In the genomic region with DNA sequence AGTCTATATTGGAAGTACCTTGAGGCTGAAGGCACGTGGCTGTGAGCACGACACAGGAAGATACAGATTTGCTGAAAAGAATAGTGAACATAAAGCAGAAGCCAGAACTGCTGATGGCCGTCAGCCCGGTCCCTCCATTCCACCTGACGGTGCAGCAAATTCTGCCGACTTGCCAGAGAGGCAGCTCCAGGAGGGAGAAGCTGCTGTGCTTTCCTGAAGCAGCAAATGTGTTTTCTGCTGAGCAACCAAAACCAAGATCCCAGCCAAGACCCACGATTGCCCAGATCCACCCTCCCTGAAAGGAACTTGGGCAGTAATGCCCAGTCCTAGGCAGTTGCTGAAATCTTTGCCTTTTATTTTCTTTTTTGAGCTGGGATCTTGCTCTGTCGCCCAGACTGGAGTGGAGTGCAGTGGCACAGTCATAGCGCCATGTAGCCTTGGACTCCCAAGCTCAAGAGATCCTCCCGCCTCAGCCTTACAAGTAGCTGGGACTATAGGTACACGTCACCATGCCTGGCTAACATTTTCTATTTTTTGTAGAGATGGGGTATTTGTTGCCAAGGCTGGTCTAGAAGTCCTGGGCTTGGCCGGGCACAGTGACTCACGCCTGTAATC, we compare ENCODE assay signal across 8 cellular contexts. TPM values are rescaled to one million over a fixed set of nuclear protein-coding genes. Genes with fewer than 3 reads are reported as not detected.
DNase-seq lines count a peak whose midpoint lies in the region; ATAC-seq, FAIRE-seq and TF ChIP-seq lines count a peak whose summit lies in the region.
"Had no signal": no experiment of that assay in that cellular context is flagged by ENCODE, and none has a peak within 500 bp of the region (broad histone marks: within the 10 kb centered on the region; RNA-seq: fewer than 3 reads in every experiment).

No MANE protein-coding gene starts in this region.

- TF ChIP-seq EP300 in K562 (IDR thresholded peaks at IDR 0.05; ENCODE audit: low read length) = no peak

- H3K36me3 Mint-ChIP-seq in progenitor cell of endocrine pancreas (ENCODE audit: insufficient read depth) = peaks cover 31% of the 10 kb centered on the region

- H3K9me3 Mint-ChIP-seq in progenitor cell of endocrine pancreas (ENCODE audit: low read depth) = no peaks in the 10 kb centered on the region
- H3K9me3 Mint-ChIP-seq: activated T-cell treated with anti-CD3 and anti-CD28 coated beads, Interleukin-2, amount 50 U/mL, for 4 hours; neural progenitor cell had no signal

- no peak; the same call in 2 of the 3 replicates for ATAC-seq in K562
- ATAC-seq: activated T-cell treated with anti-CD3 and anti-CD28 coated beads, Interleukin-2, amount 50 U/mL, for 4 hours had no signal

- no peaks in the 10 kb centered on the region for H3K79me2 ChIP-seq in K562 (ENCODE audit: control insufficient read depth, insufficient read depth, low read length)

- no peaks in the 10 kb centered on the region for H3K27me3 ChIP-seq in K562 (ENCODE audit: control insufficient read depth in 2 of 2, insufficient read depth in 2 of 2, low read length in 2 of 2)
- H3K27me3 ChIP-seq: neural progenitor cell had no signal

- peaks cover 0 to 22% of the 10 kb centered on the region in 2 experiments; a peak in 3 of 5 replicates for H3K4me1 ChIP-seq in K562 (replicated peaks in 1 of 2; ENCODE audit: control insufficient read depth in 2 of 2, insufficient read depth in 2 of 2, low read length in 2 of 2)
- H3K4me1 ChIP-seq: neural progenitor cell had no signal

- POLR2A ChIA-PET in K562 (lab: Yijun Ruan, JAX) = interaction anchor here (0.6 to 0.7 kb wide), 2 partner anchors 12 to 195 kb away, joined by 4 read pairs; no protein-coding TSS in a partner anchor

- no peak overlapping the region for H3K4me2 ChIP-seq in K562 (ENCODE audit: insufficient read depth, low read length)
- H3K4me2 ChIP-seq: neural progenitor cell had no signal

- in situ Hi-C loops in K562 (cut with MboI) = no loop called here

- TF ChIP-seq CTCF in K562 (IDR thresholded peaks at IDR 0.05 in 2 of 3, conservative IDR thresholded peaks at IDR 0.05 in 1 of 3; ENCODE audit: insufficient read depth in 2 of 3, low read depth in 1 of 3, low read length in 3 of 3) (no peak), progenitor cell of endocrine pancreas (IDR thresholded peaks at IDR 0.05; ENCODE audit: unreplicated experiment) (no peak)

- H3K4me1 Mint-ChIP-seq in progenitor cell of endocrine pancreas (ENCODE audit: low read depth) = peaks cover 2% of the 10 kb centered on the region

- H2AFZ ChIP-seq in K562 (ENCODE audit: low read depth, low read length) = peak overlapping the region; percentile 23
- H2AFZ ChIP-seq: GM23248, neural progenitor cell had no signal

- CTCF ChIA-PET in K562 (lab: Yijun Ruan, JAX; ENCODE audit: low intra/inter-chr PET ratio) = no interaction called here

- intact Hi-C loops in K562 (cut with micrococcal nuclease) = no loop called here

- BruUV-seq in K562 (replicated peaks; lab: Mats Ljungman, UMichigan) = no TSS peak

- no peak overlapping the region for H3K4me3 ChIP-seq in K562
- H3K4me3 ChIP-seq: GM23248, neural progenitor cell had no signal

- TF ChIP-seq RAD21 in K562 (CRISPR knock-in tag; conservative IDR thresholded peaks at IDR 0.05 in 1 of 2, IDR thresholded peaks at IDR 0.05 in 1 of 2) = no peak

- H3K27me3 Mint-ChIP-seq in progenitor cell of endocrine pancreas = no peaks in the 10 kb centered on the region

- no peaks in the 10 kb centered on the region for H3K9me1 ChIP-seq in K562 (ENCODE audit: control insufficient read depth, insufficient read depth, low read length)

- DNase-seq in K562 (ENCODE audit: extremely low read depth in 1 of 4, low spot score in 3 of 4) (no peak), progenitor cell of endocrine pancreas (ENCODE audit: low spot score, unreplicated experiment) (no peak), frontal cortex (ENCODE audit: low spot score in 2 of 2) (no peak), NCI-H82 treated with DMSO at 0.1 percent for 48 hours (lab: John Stamatoyannopoulos, UW; ENCODE audit: unreplicated experiment) (no peak)
- DNase-seq: activated T-cell treated with anti-CD3 and anti-CD28 coated beads, Interleukin-2, amount 50 U/mL, for 4 hours; GM23248; NCI-H2107 had no signal

- TF ChIP-seq POLR2A in K562 (conservative IDR thresholded peaks at IDR 0.05) = no peak

- H3K9ac ChIP-seq in K562 (ENCODE audit: insufficient read depth in 1 of 2, low read depth in 2 of 2, low read length in 2 of 2) = peak overlapping the region in 1 of 2 experiments; percentile 86; a peak in 1 of 4 replicates
- H3K9ac ChIP-seq: GM23248, neural progenitor cell had no signal

- no peak overlapping the region for H3K4me3 Mint-ChIP-seq in progenitor cell of endocrine pancreas (ENCODE audit: low read depth)
- H3K4me3 Mint-ChIP-seq: activated T-cell treated with anti-CD3 and anti-CD28 coated beads, Interleukin-2, amount 50 U/mL, for 4 hours; neural progenitor cell had no signal

- H3K9me3 ChIP-seq in K562 (replicated peaks; ENCODE audit: control insufficient read depth, insufficient read depth, low read depth, low read length) = no peaks in the 10 kb centered on the region

- no peaks in the 10 kb centered on the region for H3K36me3 ChIP-seq in K562 (ENCODE audit: control insufficient read depth, insufficient read depth, low read length)
- H3K36me3 ChIP-seq: neural progenitor cell had no signal

- 28% methylated on average over 13 of the region's 13 CpGs for WGBS in K562 (ENCODE audit: insufficient coverage, low coverage, missing lambda C conversion rate)

- H4K20me1 ChIP-seq in K562 (replicated peaks; ENCODE audit: control insufficient read depth, insufficient read depth, low read length) = no peaks in the 10 kb centered on the region

- FAIRE-seq in K562 (lab: Jason Lieb, UNC) = no peak
- no peak for FAIRE-seq in frontal cortex (lab: Jason Lieb, UNC)

- H3K27ac Mint-ChIP-seq in progenitor cell of endocrine pancreas = peak overlapping the region; percentile 56
- H3K27ac Mint-ChIP-seq: neural progenitor cell had no signal

- H3K27ac ChIP-seq in K562 (ENCODE audit: extremely low read depth, low read depth, low read length) = no peak overlapping the region
- H3K27ac ChIP-seq: GM23248, neural progenitor cell had no signal

RNA-seq across cellular contexts. Expression of a gene that starts 7.0 kb away (rescaled TPM):
- total RNA-seq in K562 (2011; cell fraction: chromatin; rRNA removed; ENCODE audit: low replicate concordance) = 2.7 and 4.6 TPM in 2 replicates
- total RNA-seq in K562 (2011; cell fraction: nucleolus; rRNA removed) = 6.2 and 9.2 TPM in 2 replicates
- 6.4 and 6.9 TPM in 2 replicates for total RNA-seq in K562 (2011; cell fraction: nucleoplasm; rRNA removed)
- total RNA-seq in K562 (2014; rRNA removed) = 14.1 and 17.7 TPM in 2 replicates
- 0.70 and 1.3 TPM in 2 replicates for total RNA-seq in K562 (2014; rRNA removed; fragmentation: Illumina TruSeq; extraction: Trizol)
- 2.6 and 3.2 TPM in 2 replicates for total RNA-seq in K562 (2015; rRNA removed; fragmentation: Illumina TruSeq; extraction: Trizol)
- 9.0 TPM in 2 replicates for total RNA-seq in K562 (2021)
- polyA plus RNA-seq in K562 (2011; rRNA removed) = 1.6 and 3.3 TPM in 2 replicates
- 4.5 and 6.6 TPM in 2 replicates for polyA plus RNA-seq in K562 (2011; cell fraction: cytosol; rRNA removed)
- 5.2 TPM in 2 replicates for polyA plus RNA-seq in K562 (2011; cell fraction: nucleus; rRNA removed)
- 4.2 and 4.7 TPM in 2 replicates for polyA plus RNA-seq in K562 (2012)
- polyA plus RNA-seq in K562 (2014; fragmentation: Illumina TruSeq; extraction: Trizol) = 2.0 and 6.4 TPM in 2 replicates
- polyA plus RNA-seq in K562 (2014; fragmentation: Nextera tagmentation; extraction: Ambion mirVana) = under 1 TPM; 0.43 to 0.76 TPM
- polyA plus RNA-seq in K562 (2014; rRNA removed) = 4.9 and 6.8 TPM in 2 replicates
- 0.15 and 0.25 TPM in 2 replicates for polyA minus RNA-seq in K562 (2011; rRNA and poly(A)+ RNA removed)
- 3.2 and 8.5 TPM in 2 replicates for polyA minus RNA-seq in K562 (2011; cell fraction: cytosol; rRNA and poly(A)+ RNA removed)
- polyA minus RNA-seq in K562 (2011; cell fraction: nucleus; rRNA and poly(A)+ RNA removed) = 1.5 and 2.7 TPM in 2 replicates
- total RNA-seq in progenitor cell of endocrine pancreas = 43.4 and 58.0 TPM in 2 replicates
- 2.4 TPM for total RNA-seq in frontal cortex

RNA-seq across cellular contexts. Expression of a gene that starts 8.4 kb away (rescaled TPM):
- 2.5 and 8.7 TPM in 2 replicates for total RNA-seq in K562 (2011; cell fraction: chromatin; rRNA removed; ENCODE audit: low replicate concordance)
- 5.9 and 8.0 TPM in 2 replicates for total RNA-seq in K562 (2011; cell fraction: nucleolus; rRNA removed)
- 4.7 and 6.6 TPM in 2 replicates for total RNA-seq in K562 (2011; cell fraction: nucleoplasm; rRNA removed)
- total RNA-seq in K562 (2014; rRNA removed) = 0.77 and 2.8 TPM in 2 replicates
- 0.38 and 1.1 TPM in 2 replicates for total RNA-seq in K562 (2014; rRNA removed; fragmentation: Illumina TruSeq; extraction: Trizol)
- 1.2 and 1.7 TPM in 2 replicates for total RNA-seq in K562 (2015; rRNA removed; fragmentation: Illumina TruSeq; extraction: Trizol)
- total RNA-seq in K562 (2021) = 2.2 and 4.0 TPM in 2 replicates
- 1.0 and 8.6 TPM in 2 replicates for polyA plus RNA-seq in K562 (2011; rRNA removed)
- 2.7 and 9.7 TPM in 2 replicates for polyA plus RNA-seq in K562 (2011; cell fraction: cytosol; rRNA removed)
- 3.4 and 18.3 TPM in 2 replicates for polyA plus RNA-seq in K562 (2011; cell fraction: nucleus; rRNA removed)
- 3.5 and 7.8 TPM in 2 replicates for polyA plus RNA-seq in K562 (2012)
- 1.4 and 1.6 TPM in 2 replicates for polyA plus RNA-seq in K562 (2014; fragmentation: Illumina TruSeq; extraction: Trizol)
- polyA plus RNA-seq in K562 (2014; fragmentation: Nextera tagmentation; extraction: Ambion mirVana) = under 1 TPM; 0.11 to 0.18 TPM
- polyA plus RNA-seq in K562 (2014; rRNA removed) = 1.8 and 2.2 TPM in 2 replicates
- 0.56 and 3.3 TPM in 2 replicates for polyA minus RNA-seq in K562 (2011; rRNA and poly(A)+ RNA removed)
- polyA minus RNA-seq in K562 (2011; cell fraction: cytosol; rRNA and poly(A)+ RNA removed) = 1.4 and 10.9 TPM in 2 replicates
- polyA minus RNA-seq in K562 (2011; cell fraction: nucleus; rRNA and poly(A)+ RNA removed) = 0.40 and 2.1 TPM in 2 replicates
- total RNA-seq in progenitor cell of endocrine pancreas = 153 and 169 TPM in 2 replicates
- 13.0 TPM for total RNA-seq in frontal cortex

RNA-seq across cellular contexts. Expression of a gene that starts 24.6 kb away (rescaled TPM):
- 240 and 424 TPM in 2 replicates for total RNA-seq in K562 (2011; cell fraction: chromatin; rRNA removed; ENCODE audit: low replicate concordance)
- 713 and 872 TPM in 2 replicates for total RNA-seq in K562 (2011; cell fraction: nucleolus; rRNA removed)
- total RNA-seq in K562 (2011; cell fraction: nucleoplasm; rRNA removed) = 819 and 1,369 TPM in 2 replicates
- total RNA-seq in K562 (2014; rRNA removed) (4,429 and 4,457 TPM in 2 replicates), K562 (2014; rRNA removed; fragmentation: Illumina TruSeq; extraction: Trizol) (3,727 and 4,095 TPM in 2 replicates), K562 (2015; rRNA removed; fragmentation: Illumina TruSeq; extraction: Trizol) (4,584 and 4,811 TPM in 2 replicates), K562 (2021) (2,569 and 2,586 TPM in 2 replicates), progenitor cell of endocrine pancreas (2,272 and 2,377 TPM in 2 replicates), frontal cortex (4,137 TPM)
- polyA plus RNA-seq in K562 (2011; rRNA removed) (3,634 and 4,412 TPM in 2 replicates), K562 (2014; fragmentation: Illumina TruSeq; extraction: Trizol) (9,049 and 9,152 TPM in 2 replicates), K562 (2014; fragmentation: Nextera tagmentation; extraction: Ambion mirVana) (1,000 to 10,000 TPM; 3,635 to 4,338 TPM), K562 (2014; rRNA removed) (4,533 and 5,388 TPM in 2 replicates)
- 6,629 and 8,365 TPM in 2 replicates for polyA plus RNA-seq in K562 (2011; cell fraction: cytosol; rRNA removed)
- polyA plus RNA-seq in K562 (2011; cell fraction: nucleus; rRNA removed) = 1,560 and 2,176 TPM in 2 replicates
- polyA plus RNA-seq in K562 (2012) = 4,370 and 4,381 TPM in 2 replicates
- 1,200 and 1,243 TPM in 2 replicates for polyA minus RNA-seq in K562 (2011; rRNA and poly(A)+ RNA removed)
- 776 and 786 TPM in 2 replicates for polyA minus RNA-seq in K562 (2011; cell fraction: cytosol; rRNA and poly(A)+ RNA removed)
- polyA minus RNA-seq in K562 (2011; cell fraction: nucleus; rRNA and poly(A)+ RNA removed) = 241 and 515 TPM in 2 replicates

RNA-seq across cellular contexts. Expression of a gene that starts 33.4 kb away (rescaled TPM):
- total RNA-seq in K562 (2011; cell fraction: chromatin; rRNA removed; ENCODE audit: low replicate concordance) = 424 and 920 TPM in 2 replicates
- total RNA-seq in K562 (2011; cell fraction: nucleolus; rRNA removed) = 1,992 and 2,335 TPM in 2 replicates
- 1,435 and 2,039 TPM in 2 replicates for total RNA-seq in K562 (2011; cell fraction: nucleoplasm; rRNA removed)
- total RNA-seq in K562 (2014; rRNA removed) (4,435 and 4,908 TPM in 2 replicates), K562 (2014; rRNA removed; fragmentation: Illumina TruSeq; extraction: Trizol) (1,693 and 1,744 TPM in 2 replicates), K562 (2015; rRNA removed; fragmentation: Illumina TruSeq; extraction: Trizol) (2,336 and 2,363 TPM in 2 replicates), K562 (2021) (3,484 and 3,598 TPM in 2 replicates), progenitor cell of endocrine pancreas (2,665 and 2,783 TPM in 2 replicates), frontal cortex (2,981 TPM)
- polyA plus RNA-seq in K562 (2011; rRNA removed) (3,377 and 4,740 TPM in 2 replicates), K562 (2014; fragmentation: Illumina TruSeq; extraction: Trizol) (2,949 and 2,951 TPM in 2 replicates), K562 (2014; fragmentation: Nextera tagmentation; extraction: Ambion mirVana) (1,000 to 10,000 TPM; 2,516 to 2,665 TPM), K562 (2014; rRNA removed) (5,374 and 5,482 TPM in 2 replicates)
- 4,156 and 5,491 TPM in 2 replicates for polyA plus RNA-seq in K562 (2011; cell fraction: cytosol; rRNA removed)
- 2,583 and 2,819 TPM in 2 replicates for polyA plus RNA-seq in K562 (2011; cell fraction: nucleus; rRNA removed)
- polyA plus RNA-seq in K562 (2012) = 5,015 and 6,183 TPM in 2 replicates
- polyA minus RNA-seq in K562 (2011; rRNA and poly(A)+ RNA removed) = 823 and 942 TPM in 2 replicates
- 967 and 1,445 TPM in 2 replicates for polyA minus RNA-seq in K562 (2011; cell fraction: cytosol; rRNA and poly(A)+ RNA removed)
- polyA minus RNA-seq in K562 (2011; cell fraction: nucleus; rRNA and poly(A)+ RNA removed) = 1,358 and 2,443 TPM in 2 replicates

RNA-seq across cellular contexts. Expression of a gene that starts 46.8 kb away (rescaled TPM):
- total RNA-seq in K562 (2011; cell fraction: chromatin; rRNA removed; ENCODE audit: low replicate concordance) = 5.7 and 5.8 TPM in 2 replicates
- total RNA-seq in K562 (2011; cell fraction: nucleolus; rRNA removed) = 3.2 and 4.3 TPM in 2 replicates
- 5.0 and 5.5 TPM in 2 replicates for total RNA-seq in K562 (2011; cell fraction: nucleoplasm; rRNA removed)
- total RNA-seq in K562 (2014; rRNA removed) (0.86 and 2.2 TPM in 2 replicates), K562 (2014; rRNA removed; fragmentation: Illumina TruSeq; extraction: Trizol) (0.35 and 1.1 TPM in 2 replicates), K562 (2015; rRNA removed; fragmentation: Illumina TruSeq; extraction: Trizol) (1.1 and 1.5 TPM in 2 replicates), K562 (2021) (5.0 and 6.4 TPM in 2 replicates), progenitor cell of endocrine pancreas (0.96 and 1.1 TPM in 2 replicates), frontal cortex (0.41 TPM)
- polyA plus RNA-seq in K562 (2011; rRNA removed) (1.2 and 2.5 TPM in 2 replicates), K562 (2014; fragmentation: Illumina TruSeq; extraction: Trizol) (1.4 and 3.4 TPM in 2 replicates), K562 (2014; fragmentation: Nextera tagmentation; extraction: Ambion mirVana) (under 1 TPM; 0.31 to 0.49 TPM), K562 (2014; rRNA removed) (2.8 and 4.2 TPM in 2 replicates)
- polyA plus RNA-seq in K562 (2011; cell fraction: cytosol; rRNA removed) = 1.7 and 5.8 TPM in 2 replicates
- polyA plus RNA-seq in K562 (2011; cell fraction: nucleus; rRNA removed) = 2.3 and 4.0 TPM in 2 replicates
- polyA plus RNA-seq in K562 (2012) = 5.5 and 15.1 TPM in 2 replicates
- 0.24 and 0.95 TPM in 2 replicates for polyA minus RNA-seq in K562 (2011; rRNA and poly(A)+ RNA removed)
- 2.0 TPM in 1 of 2 replicates, not detected in the other for polyA minus RNA-seq in K562 (2011; cell fraction: cytosol; rRNA and poly(A)+ RNA removed)
- polyA minus RNA-seq in K562 (2011; cell fraction: nucleus; rRNA and poly(A)+ RNA removed) = 0.54 and 1.6 TPM in 2 replicates

Comparison
In these comparisons a context has a peak if more than half of its experiments do, and no peak if none do; other contexts are left out.
1. RNA of a gene that starts 8.4 kb away (total RNA-seq): 153 to 169 TPM in progenitor cell of endocrine pancreas; 13.0 TPM in frontal cortex (single experiment) and 0.38 to 8.7 TPM in K562; every median in the first group is over 10 times any median in the second.